Comparison of ENCODE assay signal across 10 cellular contexts in genomic region chr5:139748505-139748826, GRCh38. TPM values are rescaled to one million over a fixed set of nuclear protein-coding genes. Genes with fewer than 3 reads are reported as not detected.
DNase-seq lines count a peak whose midpoint lies in the region; ATAC-seq and TF ChIP-seq lines count a peak whose summit lies in the region.
"Had no signal": no experiment of that assay in that cellular context is flagged by ENCODE, and none has a peak within 500 bp of the region (broad histone marks: within the 10 kb centered on the region; RNA-seq: fewer than 3 reads in every experiment).

No MANE protein-coding gene starts in this region.

- TF ChIP-seq CTCF in endothelial cell (IDR thresholded peaks at IDR 0.05; ENCODE audit: unreplicated experiment) (no peak), GM10248 (IDR thresholded peaks at IDR 0.05; ENCODE audit: control extremely low read depth, extremely low read depth, low read depth, missing control alignments) (no peak)

- peaks cover 33% of the 10 kb centered on the region for H3K4me1 Mint-ChIP-seq in activated CD4-positive, alpha-beta T cell treated with anti-CD3 and anti-CD28 coated beads, Interleukin-2, amount 10 ng/mL, durations not matched to agents 24 days and 14 days
- H3K4me1 Mint-ChIP-seq in T-cell (peaks cover 13 to 28% (median 26%) of the 10 kb centered on the region in 3 donors), endothelial cell (ENCODE audit: unreplicated experiment) (peaks cover 22% of the 10 kb centered on the region)

- peak overlapping the region; percentile 82 for H3K4me3 Mint-ChIP-seq in activated CD4-positive, alpha-beta T cell treated with anti-CD3 and anti-CD28 coated beads, Interleukin-2, amount 10 ng/mL, durations not matched to agents 24 days and 14 days
- peak overlapping the region; percentile 76 to 87 (median 85) for H3K4me3 Mint-ChIP-seq in T-cell
- peak overlapping the region; percentile 77 for H3K4me3 Mint-ChIP-seq in endothelial cell (ENCODE audit: unreplicated experiment)

- H3K36me3 Mint-ChIP-seq in activated CD4-positive, alpha-beta T cell treated with anti-CD3 and anti-CD28 coated beads, Interleukin-2, amount 10 ng/mL, durations not matched to agents 24 days and 14 days (ENCODE audit: low read depth): no peaks in the 10 kb centered on the region
- H3K36me3 Mint-ChIP-seq in T-cell (no peaks in the 10 kb centered on the region), endothelial cell (ENCODE audit: low read depth, unreplicated experiment) (no peaks in the 10 kb centered on the region)

- peaks cover 39% of the 10 kb centered on the region for H3K27me3 Mint-ChIP-seq in activated CD4-positive, alpha-beta T cell treated with anti-CD3 and anti-CD28 coated beads, Interleukin-2, amount 10 ng/mL, durations not matched to agents 24 days and 14 days
- H3K27me3 Mint-ChIP-seq in T-cell (peaks cover 11 to 18% of the 10 kb centered on the region in 2 donors), endothelial cell (ENCODE audit: unreplicated experiment) (peaks cover 28% of the 10 kb centered on the region)

- CTCF ChIA-PET in T-cell (lab: Charles Lee) (interaction anchor here in 1 of 2 donors (0.7 to 1.8 kb wide), 3 partner anchors 17 to 116 kb away, joined by 3 to 6 read pairs (median 5); no protein-coding TSS in a partner anchor), GM10248 (lab: Yijun Ruan, JAX) (interaction anchor here (0.9 to 12.8 kb wide), 4 partner anchors 9 to 39 kb away, joined by 3 to 150 read pairs (median 4); no protein-coding TSS in a partner anchor)

- no peak for DNase-seq in activated CD4-positive, alpha-beta T cell treated with anti-CD3 and anti-CD28 coated beads, Interleukin-2, amount 10 ng/mL, durations not matched to agents 24 days and 14 days
- DNase-seq in activated CD4-positive, alpha-beta T cell treated with anti-CD3 and anti-CD28 coated beads for 48 hours: no peak
- no peak for DNase-seq in T-cell
- no peak for DNase-seq in endothelial cell (ENCODE audit: low spot score)
- peak; percentile 67 for DNase-seq in retina
- DNase-seq in GM10248 (ENCODE audit: extremely low spot score): no peak
- DNase-seq in NCI-H1048 (lab: John Stamatoyannopoulos, UW): no peak
- DNase-seq in mesenteric fat pad (ENCODE audit: low spot score): no peak
- DNase-seq: PC-9, T1000 had no signal

- no peaks in the 10 kb centered on the region for H3K9me3 Mint-ChIP-seq in activated CD4-positive, alpha-beta T cell treated with anti-CD3 and anti-CD28 coated beads, Interleukin-2, amount 10 ng/mL, durations not matched to agents 24 days and 14 days
- H3K9me3 Mint-ChIP-seq in T-cell (no peaks in the 10 kb centered on the region), endothelial cell (ENCODE audit: unreplicated experiment) (no peaks in the 10 kb centered on the region)

- intact Hi-C loops in activated CD4-positive, alpha-beta T cell treated with anti-CD3 and anti-CD28 coated beads, Interleukin-2, amount 10 ng/mL, durations not matched to agents 24 days and 14 days (cut with micrococcal nuclease): loop anchor here (5.0 to 10.0 kb wide), 2 partner anchors 111 to 366 kb away; partner anchors contain the start of gene PURA

- POLR2A ChIA-PET in T-cell (lab: Charles Lee): no interaction called here
- POLR2A ChIA-PET in GM10248 (lab: Yijun Ruan, JAX): interaction anchor here (0.6 to 1.3 kb wide), 2 partner anchors 96 to 226 kb away, joined by 3 to 6 read pairs; no protein-coding TSS in a partner anchor

- ATAC-seq in T-cell (replicated peaks in 1 of 4): no peak

- H3K27ac Mint-ChIP-seq in activated CD4-positive, alpha-beta T cell treated with anti-CD3 and anti-CD28 coated beads, Interleukin-2, amount 10 ng/mL, durations not matched to agents 24 days and 14 days: peak overlapping the region; percentile 57
- H3K27ac Mint-ChIP-seq in T-cell (peak overlapping the region; percentile 50 to 58), endothelial cell (ENCODE audit: unreplicated experiment) (peak overlapping the region; percentile 74)

RNA-seq across cellular contexts. Expression of gene PSD2, which starts 47.1 kb away (rescaled TPM):
- total RNA-seq in activated CD4-positive, alpha-beta T cell treated with anti-CD3 and anti-CD28 coated beads, Interleukin-2, amount 10 ng/mL, durations not matched to agents 24 days and 14 days: not detected in 2 replicates
- total RNA-seq in T-cell (under 1 TPM in 3 of 5 donors, not detected in 2; 0.07 to 0.15 (median 0.09) TPM), endothelial cell (ENCODE audit: unreplicated experiment) (0.15 TPM), mesenteric fat pad (not detected)
